8 cellular contexts compared by ENCODE assay signal in genomic region chrX:125205084-125205917, GRCh38.
DNase-seq lines count a peak whose midpoint lies in the region; ATAC-seq and TF ChIP-seq lines count a peak whose summit lies in the region.

No MANE protein-coding gene starts in this region.

- H3K27me3 Mint-ChIP-seq in brain = peaks cover 33% of the 10 kb centered on the region

- DNase-seq in NCI-H345 (lab: John Stamatoyannopoulos, UW) (peak; percentile 52), NCI-H345 treated with DMSO at 0.1 percent for 48 hours (lab: John Stamatoyannopoulos, UW; ENCODE audit: unreplicated experiment) (no peak), NCI-H460 (ENCODE audit: extremely low read depth, low read depth) (peak; percentile 83), iris pigment epithelial cell (ENCODE audit: low read depth) (peak; percentile 26)

- peaks cover 15% of the 10 kb centered on the region for H3K4me1 Mint-ChIP-seq in brain

- H3K9me3 Mint-ChIP-seq in brain = peaks cover 0 to 13% (median 0%) of the 10 kb centered on the region in 5 experiments

- H3K27me3 ChIP-seq in skeletal muscle tissue (ENCODE audit: control insufficient read depth in 3 of 3, insufficient read depth in 3 of 3, low read length in 3 of 3) = peaks cover 0 to 18% (median 9%) of the 10 kb centered on the region in 3 donors

- H3K4me3 ChIP-seq in skeletal muscle tissue (ENCODE audit: low read length in 3 of 3) = peak overlapping the region; percentile 58 to 65 (median 63)

- no peaks in the 10 kb centered on the region for H3K36me3 ChIP-seq in skeletal muscle tissue (ENCODE audit: control insufficient read depth in 3 of 3, insufficient read depth in 3 of 3, low read length in 3 of 3)

- peak; percentile 25 to 63 for TF ChIP-seq CTCF in brain (conservative IDR thresholded peaks at IDR 0.05)

- H3K9ac ChIP-seq in skeletal muscle tissue (ENCODE audit: low read depth in 1 of 3, low read length in 3 of 3) = peak overlapping the region in 2 of 3 donors; percentile 7 to 33

- H3K4me3 Mint-ChIP-seq in brain = peak overlapping the region; percentile 90 to 96 (median 92)

- H3K27ac ChIP-seq in skeletal muscle tissue (ENCODE audit: low read depth, low read length) = peak overlapping the region; percentile 36

- no peaks in the 10 kb centered on the region for H3K9me3 ChIP-seq in skeletal muscle tissue (ENCODE audit: control insufficient read depth in 3 of 3, low read length in 3 of 3)

- peak overlapping the region; percentile 87 to 98 (median 97) for H3K27ac Mint-ChIP-seq in brain

- ATAC-seq in HG02885 (IDR thresholded peaks at IDR 0.05; ENCODE audit: poor library complexity, unreplicated experiment) = no peak
- no peak for ATAC-seq in HG02588 (IDR thresholded peaks at IDR 0.05; ENCODE audit: unreplicated experiment)

- H3K4me1 ChIP-seq in skeletal muscle tissue (ENCODE audit: control insufficient read depth in 3 of 3, insufficient read depth in 3 of 3, low read length in 3 of 3) = no peaks in the 10 kb centered on the region

- H3K36me3 Mint-ChIP-seq in brain = no peaks in the 10 kb centered on the region
